In the genomic region with DNA sequence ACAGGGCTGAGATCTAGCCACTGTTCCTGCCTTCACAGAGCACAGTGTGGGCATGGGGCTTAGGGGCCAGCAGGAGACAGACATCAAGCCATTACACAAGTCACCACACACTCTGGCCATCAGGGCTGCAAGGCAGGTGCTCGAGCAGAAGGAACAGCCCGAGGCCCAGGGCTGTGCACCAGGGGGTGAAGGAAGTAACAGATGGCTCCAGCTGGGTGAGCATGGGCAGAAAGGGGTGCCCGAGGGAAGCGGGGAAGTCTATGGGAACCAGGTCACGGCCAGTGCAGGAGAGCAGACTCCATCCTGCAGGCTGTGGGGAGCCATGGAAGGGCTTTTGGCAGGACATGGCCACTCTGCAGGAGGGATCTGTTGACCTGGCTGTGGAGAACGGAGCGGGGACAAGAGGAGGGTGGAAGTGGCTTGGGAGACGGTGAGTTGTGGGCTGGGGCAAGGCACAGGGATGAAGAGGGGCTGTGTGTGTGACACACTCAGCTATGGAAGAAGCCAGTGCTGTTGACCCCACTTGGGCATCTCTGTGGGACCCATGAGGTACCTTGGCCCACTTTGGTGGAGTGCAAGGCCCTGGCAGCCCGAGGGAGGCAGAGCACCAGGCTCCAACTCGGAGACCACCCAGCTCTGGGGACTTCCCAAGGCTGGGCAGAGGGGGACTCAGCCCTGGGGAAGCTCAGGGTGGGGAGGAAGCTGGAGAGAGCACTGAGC, we compare ENCODE assay signal across 9 cellular contexts. TPM values are rescaled to one million over a fixed set of nuclear protein-coding genes. Genes with fewer than 3 reads are reported as not detected.
A peak's percentile ranks its signal among the peaks of the same experiment; 100 is the strongest.
DNase-seq lines count a peak whose midpoint lies in the region; ATAC-seq, FAIRE-seq and TF ChIP-seq lines count a peak whose summit lies in the region.
"Had no signal": no experiment of that assay in that cellular context is flagged by ENCODE, and none has a peak within 500 bp of the region (broad histone marks: within the 10 kb centered on the region; RNA-seq: fewer than 3 reads in every experiment).

No MANE protein-coding gene starts in this region.

- TF ChIP-seq POLR2A in HepG2 (IDR thresholded peaks at IDR 0.05; ENCODE audit: insufficient read depth in 1 of 2, low read depth in 2 of 2, low read length in 2 of 2), result 0 out of 4 replicates have a peak, but pooled peaks of 1 of the 2 experiments have one; percentile 8
- TF ChIP-seq POLR2A in right lobe of liver (IDR thresholded peaks at IDR 0.05), result no peak

- peak overlapping the region in 1 of 3 experiments; percentile 48; a peak in 1 of 6 replicates for H3K4me3 ChIP-seq in HepG2 (replicated peaks in 1 of 3; ENCODE audit: insufficient read depth in 1 of 3, low read depth in 2 of 3, low read length in 3 of 3)
- H3K4me3 ChIP-seq in right lobe of liver, result no peak overlapping the region
- H3K4me3 ChIP-seq in muscle layer of duodenum (ENCODE audit: low read depth in 1 of 2, low read length in 2 of 2), result peak overlapping the region in 1 of 2 donors; percentile 98

- H3K27me3 ChIP-seq in HepG2 (ENCODE audit: control insufficient read depth in 1 of 2, insufficient read depth in 2 of 2, low read length in 2 of 2), result peaks cover 0 to 2% of the 10 kb centered on the region in 2 experiments; a peak in 1 of 5 replicates
- H3K27me3 ChIP-seq in right lobe of liver, result no peaks in the 10 kb centered on the region
- H3K27me3 ChIP-seq in muscle layer of duodenum (ENCODE audit: low read depth, low read length), result no peaks in the 10 kb centered on the region

- H4K20me1 ChIP-seq in HepG2 (ENCODE audit: insufficient read depth, low read length), result no peaks in the 10 kb centered on the region

- in situ Hi-C loops in HepG2 (cut with HindIII; ENCODE audit: extremely low pct_ligation_motif_present, low pct_unique_long_range_greater_than_20kb), result no loop called here

- POLR2A ChIA-PET in HepG2 (lab: Yijun Ruan, JAX) (interaction anchor here (1.0 to 5.0 kb wide), 6 partner anchors 12 to 56 kb away, joined by 3 to 59 read pairs (median 10); a partner anchor contains a TSS), MCF 10A (lab: Yijun Ruan, JAX) (interaction anchor here (0.6 to 8.0 kb wide), 17 partner anchors 9 to 418 kb away, joined by 3 to 122 read pairs (median 4); a partner anchor contains a TSS)

- no peak for FAIRE-seq in HepG2 (lab: Jason Lieb, UNC)

- H3K36me3 Mint-ChIP-seq in MCF 10A (ENCODE audit: insufficient read depth, unreplicated experiment), result no peaks in the 10 kb centered on the region
- peaks cover 1% of the 10 kb centered on the region for H3K36me3 Mint-ChIP-seq in activated naive CD4-positive, alpha-beta T cell treated with anti-CD3 and anti-CD28 coated beads for 36 hours (ENCODE audit: low read depth)

- no peaks in the 10 kb centered on the region for H3K9me3 Mint-ChIP-seq in MCF 10A (ENCODE audit: unreplicated experiment)
- no peaks in the 10 kb centered on the region for H3K9me3 Mint-ChIP-seq in activated naive CD4-positive, alpha-beta T cell treated with anti-CD3 and anti-CD28 coated beads for 36 hours

- TF ChIP-seq EP300 in HepG2 (IDR thresholded peaks at IDR 0.05; ENCODE audit: low read depth in 2 of 2, low read length in 2 of 2) (no peak), HepG2 (CRISPR knock-in tag; IDR thresholded peaks at IDR 0.05; ENCODE audit: borderline replicate concordance) (no peak)

- H3K4me1 ChIP-seq in HepG2 (ENCODE audit: insufficient read depth, low read length), result peaks cover 60% of the 10 kb centered on the region
- peaks cover 0 to 17% (median 6%) of the 10 kb centered on the region in 4 donors for H3K4me1 ChIP-seq in right lobe of liver
- H3K4me1 ChIP-seq in muscle layer of duodenum (ENCODE audit: control insufficient read depth in 1 of 2, insufficient read depth in 2 of 2, low read length in 2 of 2), result peaks cover under 1 to 55% of the 10 kb centered on the region in 2 donors

- 69% methylated on average over 6 of the region's 10 CpGs for WGBS in HepG2 (ENCODE audit: low lambda C conversion rate)
- WGBS in right lobe of liver (ENCODE audit: insufficient coverage, low coverage, low lambda C conversion rate, missing lambda C conversion rate), result 70% methylated on average over 8 of the region's 10 CpGs

- intact Hi-C loops in HepG2 (cut with micrococcal nuclease; ENCODE audit: unreplicated experiment), result no loop called here
- intact Hi-C loops in right lobe of liver (cut with DNase I), result no loop called here
- intact Hi-C loops in MCF 10A (cut with micrococcal nuclease), result loop anchor here (2.0 to 5.0 kb wide), 2 partner anchors 14 to 253 kb away; a partner anchor contains a TSS
- intact Hi-C loops in activated naive CD4-positive, alpha-beta T cell treated with anti-CD3 and anti-CD28 coated beads for 36 hours (cut with micrococcal nuclease), result loop anchor here (5.0 kb wide), 1 partner anchor 352 kb away; a partner anchor contains a TSS

- ATAC-seq in HepG2, result peak; percentile 2; the same call in 2 of the 3 replicates
- ATAC-seq in right lobe of liver, result no peak
- ATAC-seq in GM21526 (IDR thresholded peaks at IDR 0.05; ENCODE audit: low FRiP score, unreplicated experiment), result no peak
- no peak for ATAC-seq in HG02870 (IDR thresholded peaks at IDR 0.05; ENCODE audit: unreplicated experiment)

- no peak for TF ChIP-seq RAD21 in HepG2 (CRISPR knock-in tag; IDR thresholded peaks at IDR 0.05)

- H3K36me3 ChIP-seq in HepG2 (replicated peaks in 1 of 2; ENCODE audit: control insufficient read depth in 1 of 2, insufficient read depth in 2 of 2, low read length in 2 of 2) (no peaks in the 10 kb centered on the region), right lobe of liver (no peaks in the 10 kb centered on the region), muscle layer of duodenum (ENCODE audit: control insufficient read depth in 1 of 2, insufficient read depth in 2 of 2, low read length in 2 of 2) (peaks cover 0 to 13% of the 10 kb centered on the region in 2 donors)

- TF ChIP-seq CTCF in HepG2 (CRISPR knock-in tag; IDR thresholded peaks at IDR 0.05) (no peak), right lobe of liver (IDR thresholded peaks at IDR 0.05) (no peak), MCF 10A (IDR thresholded peaks at IDR 0.05; ENCODE audit: unreplicated experiment) (no peak)

- H3K27ac ChIP-seq in HepG2 (ENCODE audit: extremely low read length, insufficient read depth, low read length) (no peak overlapping the region), right lobe of liver (peak overlapping the region in 1 of 3 donors; percentile 43), muscle layer of duodenum (ENCODE audit: low read length) (peak overlapping the region; percentile 72)
- H3K27ac ChIP-seq: parathyroid adenoma had no signal

- peak overlapping the region; percentile 86 for H3K27ac Mint-ChIP-seq in MCF 10A (ENCODE audit: low read depth, unreplicated experiment)
- H3K27ac Mint-ChIP-seq in activated naive CD4-positive, alpha-beta T cell treated with anti-CD3 and anti-CD28 coated beads for 36 hours, result no peak overlapping the region

- H3K4me2 ChIP-seq in HepG2 (ENCODE audit: low read depth, low read length), result peak overlapping the region; percentile 73

- H3K9me3 ChIP-seq in HepG2 (ENCODE audit: low read length), result no peaks in the 10 kb centered on the region
- no peaks in the 10 kb centered on the region for H3K9me3 ChIP-seq in right lobe of liver
- H3K9me3 ChIP-seq in muscle layer of duodenum (ENCODE audit: control insufficient read depth in 1 of 2, low read length in 2 of 2), result no peaks in the 10 kb centered on the region

- H3K27me3 Mint-ChIP-seq in MCF 10A (ENCODE audit: insufficient read depth, unreplicated experiment), result no peaks in the 10 kb centered on the region
- H3K27me3 Mint-ChIP-seq in activated naive CD4-positive, alpha-beta T cell treated with anti-CD3 and anti-CD28 coated beads for 36 hours (ENCODE audit: low read depth), result no peaks in the 10 kb centered on the region

- peaks cover 39% of the 10 kb centered on the region for H3K4me1 Mint-ChIP-seq in MCF 10A (ENCODE audit: insufficient read depth, unreplicated experiment)
- H3K4me1 Mint-ChIP-seq in activated naive CD4-positive, alpha-beta T cell treated with anti-CD3 and anti-CD28 coated beads for 36 hours (ENCODE audit: low read depth), result peaks cover 32% of the 10 kb centered on the region

- H3K4me3 Mint-ChIP-seq in MCF 10A (ENCODE audit: unreplicated experiment), result peak overlapping the region; percentile 89
- H3K4me3 Mint-ChIP-seq in activated naive CD4-positive, alpha-beta T cell treated with anti-CD3 and anti-CD28 coated beads for 36 hours, result no peak overlapping the region

- no peak for DNase-seq in HepG2 (ENCODE audit: low spot score)
- no peak for DNase-seq in right lobe of liver
- peak; percentile 46 for DNase-seq in MCF 10A (ENCODE audit: unreplicated experiment)
- no peak for DNase-seq in stimulated activated CD4-positive, alpha-beta T cell treated with anti-CD3 and anti-CD28 coated beads, Interleukin-15, amount 100 ng/mL, for 24 hours
- DNase-seq in activated naive CD4-positive, alpha-beta T cell treated with anti-CD3 and anti-CD28 coated beads for 36 hours, result no peak

- H2AFZ ChIP-seq in HepG2 (ENCODE audit: low read length), result no peak overlapping the region
- H2AFZ ChIP-seq: parathyroid adenoma had no signal

- H3K9ac ChIP-seq in HepG2 (ENCODE audit: insufficient read depth, low read depth, low read length), result no peak overlapping the region
- H3K9ac ChIP-seq: parathyroid adenoma had no signal

- peaks cover 11% of the 10 kb centered on the region for H3K79me2 ChIP-seq in HepG2 (ENCODE audit: insufficient read depth, low read length)

- BruUV-seq in HepG2 (replicated peaks; lab: Mats Ljungman, UMichigan) (no TSS peak), MCF 10A (replicated peaks; lab: Mats Ljungman, UMichigan) (no TSS peak)

- CTCF ChIA-PET in HepG2 (lab: Yijun Ruan, JAX; ENCODE audit: low intra/inter-chr PET ratio, low total read pairs) (no interaction called here), MCF 10A (lab: Yijun Ruan, JAX) (interaction anchor here (0.7 to 2.4 kb wide), 6 partner anchors 15 to 55 kb away, joined by 3 to 15 read pairs (median 8); a partner anchor contains a TSS)
- CTCF ChIA-PET in activated naive CD4-positive, alpha-beta T cell treated with anti-CD3 and anti-CD28 coated beads for 36 hours (lab: Charles Lee), result interaction anchor here (1.1 to 1.5 kb wide), 2 partner anchors 17 to 27 kb away, joined by 3 to 7 read pairs; a partner anchor contains a TSS

RNA-seq across cellular contexts. Expression of a gene that starts 3.6 kb away (rescaled TPM):
- total RNA-seq in HepG2 (2016; rRNA removed; fragmentation: Illumina TruSeq; extraction: Trizol) (8.4 and 10.0 TPM in 2 replicates), right lobe of liver (10 to 100 TPM in 4 of 6 experiments, 1 to 10 TPM in 2; 6.5 to 14.0 (median 12.4) TPM), MCF 10A (2022) (48.0 and 49.4 TPM in 2 replicates)
- 3.6 and 3.9 TPM in 2 replicates for total RNA-seq in HepG2 (2016; cell fraction: cytosol; rRNA removed; fragmentation: Illumina TruSeq; extraction: Trizol; ENCODE audit: low read depth)
- 7.4 and 8.6 TPM in 2 replicates for total RNA-seq in HepG2 (2016; cell fraction: insoluble cytoplasmic fraction; rRNA removed; fragmentation: Illumina TruSeq; extraction: Trizol)
- 8.6 and 9.6 TPM in 2 replicates for total RNA-seq in HepG2 (2016; cell fraction: membrane; rRNA removed; fragmentation: Illumina TruSeq; extraction: Trizol)
- total RNA-seq in HepG2 (2016; cell fraction: nucleus; rRNA removed; fragmentation: Illumina TruSeq; extraction: Trizol), result 7.0 and 7.1 TPM in 2 replicates
- polyA plus RNA-seq in HepG2 (2011; rRNA removed), result 28.3 and 37.2 TPM in 2 replicates
- polyA plus RNA-seq in HepG2 (2011; cell fraction: cytosol; rRNA removed), result 23.1 and 32.1 TPM in 2 replicates
- polyA plus RNA-seq in HepG2 (2011; cell fraction: nucleus; rRNA removed), result 31.1 and 33.6 TPM in 2 replicates
- polyA plus RNA-seq in HepG2 (2012), result 19.7 and 19.8 TPM in 2 replicates
- polyA plus RNA-seq in HepG2 (2016; cell fraction: cytosol; fragmentation: Illumina TruSeq; extraction: Trizol; ENCODE audit: low read depth), result 6.4 and 6.8 TPM in 2 replicates
- polyA plus RNA-seq in HepG2 (2016; cell fraction: insoluble cytoplasmic fraction; fragmentation: Illumina TruSeq; extraction: Trizol; ENCODE audit: low read depth), result 21.1 and 22.6 TPM in 2 replicates
- 11.3 and 12.7 TPM in 2 replicates for polyA plus RNA-seq in HepG2 (2016; cell fraction: membrane; fragmentation: Illumina TruSeq; extraction: Trizol; ENCODE audit: low read depth)
- polyA plus RNA-seq in HepG2 (2016; cell fraction: nucleus; fragmentation: Illumina TruSeq; extraction: Trizol; ENCODE audit: insufficient read depth, low read depth), result 15.2 and 18.0 TPM in 2 replicates
- polyA minus RNA-seq in HepG2 (2011; rRNA and poly(A)+ RNA removed; ENCODE audit: low replicate concordance), result 31.8 and 49.3 TPM in 2 replicates
- 21.2 and 24.3 TPM in 2 replicates for polyA minus RNA-seq in HepG2 (2011; cell fraction: cytosol; rRNA and poly(A)+ RNA removed)
- polyA minus RNA-seq in HepG2 (2011; cell fraction: nucleus; rRNA and poly(A)+ RNA removed), result 14.2 and 14.8 TPM in 2 replicates
- 10 to 100 TPM; 20.0 to 21.9 TPM for total RNA-seq in activated naive CD4-positive, alpha-beta T cell treated with anti-CD3 and anti-CD28 coated beads for 36 hours

RNA-seq across cellular contexts. Expression of a gene that starts 4.0 kb away (rescaled TPM):
- total RNA-seq in HepG2 (2016; rRNA removed; fragmentation: Illumina TruSeq; extraction: Trizol) (31.5 and 52.3 TPM in 2 replicates), right lobe of liver (10 to 100 TPM; 21.8 to 50.8 (median 32.6) TPM), MCF 10A (2022) (162 and 167 TPM in 2 replicates)
- 32.1 and 35.5 TPM in 2 replicates for total RNA-seq in HepG2 (2016; cell fraction: cytosol; rRNA removed; fragmentation: Illumina TruSeq; extraction: Trizol; ENCODE audit: low read depth)
- 29.7 and 54.9 TPM in 2 replicates for total RNA-seq in HepG2 (2016; cell fraction: insoluble cytoplasmic fraction; rRNA removed; fragmentation: Illumina TruSeq; extraction: Trizol)
- 34.4 and 36.2 TPM in 2 replicates for total RNA-seq in HepG2 (2016; cell fraction: membrane; rRNA removed; fragmentation: Illumina TruSeq; extraction: Trizol)
- total RNA-seq in HepG2 (2016; cell fraction: nucleus; rRNA removed; fragmentation: Illumina TruSeq; extraction: Trizol), result 27.2 and 28.4 TPM in 2 replicates
- polyA plus RNA-seq in HepG2 (2011; rRNA removed), result 44.6 and 46.8 TPM in 2 replicates
- polyA plus RNA-seq in HepG2 (2011; cell fraction: cytosol; rRNA removed), result 49.1 and 57.2 TPM in 2 replicates
- 60.0 and 61.5 TPM in 2 replicates for polyA plus RNA-seq in HepG2 (2011; cell fraction: nucleus; rRNA removed)
- 65.4 and 72.6 TPM in 2 replicates for polyA plus RNA-seq in HepG2 (2012)
- polyA plus RNA-seq in HepG2 (2016; cell fraction: cytosol; fragmentation: Illumina TruSeq; extraction: Trizol; ENCODE audit: low read depth), result 41.4 and 45.7 TPM in 2 replicates
- polyA plus RNA-seq in HepG2 (2016; cell fraction: insoluble cytoplasmic fraction; fragmentation: Illumina TruSeq; extraction: Trizol; ENCODE audit: low read depth), result 38.9 and 53.1 TPM in 2 replicates
- polyA plus RNA-seq in HepG2 (2016; cell fraction: membrane; fragmentation: Illumina TruSeq; extraction: Trizol; ENCODE audit: low read depth), result 47.1 TPM in 2 replicates
- polyA plus RNA-seq in HepG2 (2016; cell fraction: nucleus; fragmentation: Illumina TruSeq; extraction: Trizol; ENCODE audit: insufficient read depth, low read depth), result 78.1 and 86.0 TPM in 2 replicates
- polyA minus RNA-seq in HepG2 (2011; rRNA and poly(A)+ RNA removed; ENCODE audit: low replicate concordance), result 10.1 and 14.3 TPM in 2 replicates
- polyA minus RNA-seq in HepG2 (2011; cell fraction: cytosol; rRNA and poly(A)+ RNA removed), result 12.9 and 15.7 TPM in 2 replicates
- polyA minus RNA-seq in HepG2 (2011; cell fraction: nucleus; rRNA and poly(A)+ RNA removed), result 3.5 and 6.6 TPM in 2 replicates
- 100 to 1,000 TPM; 117 to 134 TPM for total RNA-seq in activated naive CD4-positive, alpha-beta T cell treated with anti-CD3 and anti-CD28 coated beads for 36 hours

RNA-seq across cellular contexts. Expression of a gene that starts 15.1 kb away (rescaled TPM):
- total RNA-seq in HepG2 (2016; rRNA removed; fragmentation: Illumina TruSeq; extraction: Trizol) (3.1 and 4.0 TPM in 2 replicates), right lobe of liver (1 to 10 TPM in 1 of 6 experiments, under 1 TPM in 3, not detected in 2; 0.35 to 1.2 (median 0.89) TPM), MCF 10A (2022) (95.3 and 124 TPM in 2 replicates)
- total RNA-seq in HepG2 (2016; cell fraction: cytosol; rRNA removed; fragmentation: Illumina TruSeq; extraction: Trizol; ENCODE audit: low read depth), result 1.9 and 2.0 TPM in 2 replicates
- total RNA-seq in HepG2 (2016; cell fraction: insoluble cytoplasmic fraction; rRNA removed; fragmentation: Illumina TruSeq; extraction: Trizol), result 3.1 and 3.9 TPM in 2 replicates
- total RNA-seq in HepG2 (2016; cell fraction: membrane; rRNA removed; fragmentation: Illumina TruSeq; extraction: Trizol), result 3.6 and 3.8 TPM in 2 replicates
- 2.9 and 3.0 TPM in 2 replicates for total RNA-seq in HepG2 (2016; cell fraction: nucleus; rRNA removed; fragmentation: Illumina TruSeq; extraction: Trizol)
- 2.8 and 4.1 TPM in 2 replicates for polyA plus RNA-seq in HepG2 (2011; rRNA removed)
- 1.2 and 1.3 TPM in 2 replicates for polyA plus RNA-seq in HepG2 (2011; cell fraction: cytosol; rRNA removed)
- polyA plus RNA-seq in HepG2 (2011; cell fraction: nucleus; rRNA removed), result 5.4 and 6.6 TPM in 2 replicates
- 3.6 and 8.7 TPM in 2 replicates for polyA plus RNA-seq in HepG2 (2012)
- 3.2 and 3.7 TPM in 2 replicates for polyA plus RNA-seq in HepG2 (2016; cell fraction: cytosol; fragmentation: Illumina TruSeq; extraction: Trizol; ENCODE audit: low read depth)
- polyA plus RNA-seq in HepG2 (2016; cell fraction: insoluble cytoplasmic fraction; fragmentation: Illumina TruSeq; extraction: Trizol; ENCODE audit: low read depth), result 10.6 and 14.5 TPM in 2 replicates
- polyA plus RNA-seq in HepG2 (2016; cell fraction: membrane; fragmentation: Illumina TruSeq; extraction: Trizol; ENCODE audit: low read depth), result 7.3 and 8.5 TPM in 2 replicates
- 9.9 and 15.5 TPM in 2 replicates for polyA plus RNA-seq in HepG2 (2016; cell fraction: nucleus; fragmentation: Illumina TruSeq; extraction: Trizol; ENCODE audit: insufficient read depth, low read depth)
- polyA minus RNA-seq in HepG2 (2011; rRNA and poly(A)+ RNA removed; ENCODE audit: low replicate concordance), result 3.5 and 6.1 TPM in 2 replicates
- polyA minus RNA-seq in HepG2 (2011; cell fraction: cytosol; rRNA and poly(A)+ RNA removed), result 1.2 and 1.6 TPM in 2 replicates
- 3.0 and 3.9 TPM in 2 replicates for polyA minus RNA-seq in HepG2 (2011; cell fraction: nucleus; rRNA and poly(A)+ RNA removed)
- 1 to 10 TPM; 8.2 TPM for total RNA-seq in activated naive CD4-positive, alpha-beta T cell treated with anti-CD3 and anti-CD28 coated beads for 36 hours

RNA-seq across cellular contexts. Expression of a gene that starts 24.8 kb away (rescaled TPM):
- total RNA-seq in HepG2 (2016; rRNA removed; fragmentation: Illumina TruSeq; extraction: Trizol), result 15.7 and 19.5 TPM in 2 replicates
- 22.9 and 27.3 TPM in 2 replicates for total RNA-seq in HepG2 (2016; cell fraction: cytosol; rRNA removed; fragmentation: Illumina TruSeq; extraction: Trizol; ENCODE audit: low read depth)
- total RNA-seq in HepG2 (2016; cell fraction: insoluble cytoplasmic fraction; rRNA removed; fragmentation: Illumina TruSeq; extraction: Trizol), result 14.5 and 18.4 TPM in 2 replicates
- 26.1 and 34.5 TPM in 2 replicates for total RNA-seq in HepG2 (2016; cell fraction: membrane; rRNA removed; fragmentation: Illumina TruSeq; extraction: Trizol)
- 7.5 and 8.0 TPM in 2 replicates for total RNA-seq in HepG2 (2016; cell fraction: nucleus; rRNA removed; fragmentation: Illumina TruSeq; extraction: Trizol)
- polyA plus RNA-seq in HepG2 (2011; rRNA removed), result 8.2 and 11.4 TPM in 2 replicates
- 17.2 and 32.9 TPM in 2 replicates for polyA plus RNA-seq in HepG2 (2011; cell fraction: cytosol; rRNA removed)
- polyA plus RNA-seq in HepG2 (2011; cell fraction: nucleus; rRNA removed), result 8.9 and 11.3 TPM in 2 replicates
- polyA plus RNA-seq in HepG2 (2012), result 12.6 and 14.2 TPM in 2 replicates
- 40.1 and 40.5 TPM in 2 replicates for polyA plus RNA-seq in HepG2 (2016; cell fraction: cytosol; fragmentation: Illumina TruSeq; extraction: Trizol; ENCODE audit: low read depth)
- polyA plus RNA-seq in HepG2 (2016; cell fraction: insoluble cytoplasmic fraction; fragmentation: Illumina TruSeq; extraction: Trizol; ENCODE audit: low read depth), result 21.1 and 23.0 TPM in 2 replicates
- 35.5 and 37.3 TPM in 2 replicates for polyA plus RNA-seq in HepG2 (2016; cell fraction: membrane; fragmentation: Illumina TruSeq; extraction: Trizol; ENCODE audit: low read depth)
- 15.1 and 21.9 TPM in 2 replicates for polyA plus RNA-seq in HepG2 (2016; cell fraction: nucleus; fragmentation: Illumina TruSeq; extraction: Trizol; ENCODE audit: insufficient read depth, low read depth)
- polyA minus RNA-seq in HepG2 (2011; rRNA and poly(A)+ RNA removed; ENCODE audit: low replicate concordance), result 5.6 and 5.8 TPM in 2 replicates
- 8.2 and 10.7 TPM in 2 replicates for polyA minus RNA-seq in HepG2 (2011; cell fraction: cytosol; rRNA and poly(A)+ RNA removed)
- polyA minus RNA-seq in HepG2 (2011; cell fraction: nucleus; rRNA and poly(A)+ RNA removed), result 1.9 and 4.5 TPM in 2 replicates
- 10 to 100 TPM in 2 of 6 experiments, 1 to 10 TPM in 4; 4.9 to 19.2 (median 6.6) TPM for total RNA-seq in right lobe of liver
- total RNA-seq in MCF 10A (2022), result 16.4 and 20.8 TPM in 2 replicates
- total RNA-seq in activated naive CD4-positive, alpha-beta T cell treated with anti-CD3 and anti-CD28 coated beads for 36 hours, result 10 to 100 TPM; 27.6 to 29.0 TPM

RNA-seq across cellular contexts. Expression of a gene that starts 27.0 kb away (rescaled TPM):
- total RNA-seq in HepG2 (2016; rRNA removed; fragmentation: Illumina TruSeq; extraction: Trizol), result 62.1 and 66.0 TPM in 2 replicates
- total RNA-seq in HepG2 (2016; cell fraction: cytosol; rRNA removed; fragmentation: Illumina TruSeq; extraction: Trizol; ENCODE audit: low read depth), result 107 and 121 TPM in 2 replicates
- total RNA-seq in HepG2 (2016; cell fraction: insoluble cytoplasmic fraction; rRNA removed; fragmentation: Illumina TruSeq; extraction: Trizol), result 58.2 and 62.9 TPM in 2 replicates
- 102 and 112 TPM in 2 replicates for total RNA-seq in HepG2 (2016; cell fraction: membrane; rRNA removed; fragmentation: Illumina TruSeq; extraction: Trizol)
- total RNA-seq in HepG2 (2016; cell fraction: nucleus; rRNA removed; fragmentation: Illumina TruSeq; extraction: Trizol), result 30.9 and 31.6 TPM in 2 replicates
- 42.9 and 55.3 TPM in 2 replicates for polyA plus RNA-seq in HepG2 (2011; rRNA removed)
- 42.7 and 69.1 TPM in 2 replicates for polyA plus RNA-seq in HepG2 (2011; cell fraction: cytosol; rRNA removed)
- 93.3 and 102 TPM in 2 replicates for polyA plus RNA-seq in HepG2 (2011; cell fraction: nucleus; rRNA removed)
- polyA plus RNA-seq in HepG2 (2012), result 30.4 and 30.7 TPM in 2 replicates
- 106 and 128 TPM in 2 replicates for polyA plus RNA-seq in HepG2 (2016; cell fraction: cytosol; fragmentation: Illumina TruSeq; extraction: Trizol; ENCODE audit: low read depth)
- 57.7 and 68.5 TPM in 2 replicates for polyA plus RNA-seq in HepG2 (2016; cell fraction: insoluble cytoplasmic fraction; fragmentation: Illumina TruSeq; extraction: Trizol; ENCODE audit: low read depth)
- polyA plus RNA-seq in HepG2 (2016; cell fraction: membrane; fragmentation: Illumina TruSeq; extraction: Trizol; ENCODE audit: low read depth), result 104 and 109 TPM in 2 replicates
- 53.2 and 59.2 TPM in 2 replicates for polyA plus RNA-seq in HepG2 (2016; cell fraction: nucleus; fragmentation: Illumina TruSeq; extraction: Trizol; ENCODE audit: insufficient read depth, low read depth)
- 100 and 198 TPM in 2 replicates for polyA minus RNA-seq in HepG2 (2011; rRNA and poly(A)+ RNA removed; ENCODE audit: low replicate concordance)
- 30.7 and 31.3 TPM in 2 replicates for polyA minus RNA-seq in HepG2 (2011; cell fraction: cytosol; rRNA and poly(A)+ RNA removed)
- polyA minus RNA-seq in HepG2 (2011; cell fraction: nucleus; rRNA and poly(A)+ RNA removed), result 25.2 and 39.5 TPM in 2 replicates
- total RNA-seq in right lobe of liver, result 10 to 100 TPM; 19.4 to 66.1 (median 23.3) TPM
- 79.8 and 80.8 TPM in 2 replicates for total RNA-seq in MCF 10A (2022)
- total RNA-seq in activated naive CD4-positive, alpha-beta T cell treated with anti-CD3 and anti-CD28 coated beads for 36 hours, result 10 to 100 TPM; 83.1 to 86.6 TPM

Comparison
In these comparisons a context has a peak if more than half of its experiments do, and no peak if none do; other contexts are left out.
1. RNA of a gene that starts 15.1 kb away (total RNA-seq): 95.3 to 124 TPM in MCF 10A; 8.2 TPM in activated naive CD4-positive, alpha-beta T cell treated with anti-CD3 and anti-CD28 coated beads for 36 hours, 1.9 to 4.0 TPM in HepG2 and 0.35 to 1.2 TPM in right lobe of liver; every median in the first group is over 10 times any median in the second.
2. intact Hi-C loops: an anchor here in MCF 10A (2.0 to 5.0 kb wide) and activated naive CD4-positive, alpha-beta T cell treated with anti-CD3 and anti-CD28 coated beads for 36 hours (5.0 kb wide); none called in HepG2 and right lobe of liver.